In genomic region chr20:4973330-4974097, GRCh38 we compare ENCODE assay signal across 8 cellular contexts. TPM values are rescaled to one million over a fixed set of nuclear protein-coding genes. Genes with fewer than 3 reads are reported as not detected.
DNase-seq lines count a peak whose midpoint lies in the region; ATAC-seq and TF ChIP-seq lines count a peak whose summit lies in the region.

No MANE protein-coding gene starts in this region.

- POLR2A ChIA-PET in IMR-90 (lab: Charles Lee; ENCODE audit: unreplicated experiment): interaction anchor here (0.6 kb wide), 1 partner anchor 114 kb away, joined by 23 read pairs; no protein-coding TSS in a partner anchor

- CTCF ChIA-PET in IMR-90 (lab: Yijun Ruan, JAX): interaction anchor here (1.1 kb wide), 2 partner anchors 18 to 128 kb away, joined by 4 to 7 read pairs; no protein-coding TSS in a partner anchor

- no peak for TF ChIP-seq EP300 in sigmoid colon (IDR thresholded peaks at IDR 0.05)

- H2AFZ ChIP-seq in IMR-90 (replicated peaks; ENCODE audit: low read length, poor library complexity): peak overlapping the region; percentile 84

- intact Hi-C loops in IMR-90 (cut with micrococcal nuclease) (loop anchor here (5.0 kb wide), 1 partner anchor 129 kb away; no protein-coding TSS in a partner anchor), sigmoid colon (cut with DNase I) (no loop called here)

- H3K4me3 ChIP-seq in IMR-90 (ENCODE audit: insufficient read depth, low read depth, low read length) (peak overlapping the region; percentile 34), sigmoid colon (peak overlapping the region in 2 of 4 donors; percentile 18 to 27), WERI-Rb-1 (ENCODE audit: low read depth, low read length) (no peak overlapping the region)

- H3K9me1 ChIP-seq in IMR-90 (ENCODE audit: insufficient read depth, low read length): no peaks in the 10 kb centered on the region; the same call in 1 of the 2 replicates

- peak overlapping the region; percentile 71 for H3K18ac ChIP-seq in IMR-90 (ENCODE audit: low read depth, low read length)

- H4K91ac ChIP-seq in IMR-90 (ENCODE audit: insufficient read depth, low read depth, low read length): peak overlapping the region; percentile 29

- H3K27me3 ChIP-seq in IMR-90 (ENCODE audit: control insufficient read depth, insufficient read depth, low read length) (no peaks in the 10 kb centered on the region), foreskin keratinocyte (no peaks in the 10 kb centered on the region), sigmoid colon (no peaks in the 10 kb centered on the region), WERI-Rb-1 (ENCODE audit: insufficient read depth, low read depth, severe bottlenecking) (no peaks in the 10 kb centered on the region)

- TF ChIP-seq POLR2A in IMR-90 (IDR thresholded peaks at IDR 0.05; ENCODE audit: low read depth, low read length) (no peak), sigmoid colon (IDR thresholded peaks at IDR 0.05) (no peak)

- no peak; the same call in 1 of the 2 replicates for TF ChIP-seq RAD21 in IMR-90 (IDR thresholded peaks at IDR 0.05; ENCODE audit: low read length)

- H3K9me3 ChIP-seq in IMR-90 (ENCODE audit: control insufficient read depth, insufficient read depth, low read length): no peaks in the 10 kb centered on the region
- H3K9me3 ChIP-seq in sigmoid colon: no peaks in the 10 kb centered on the region
- no peaks in the 10 kb centered on the region for H3K9me3 ChIP-seq in WERI-Rb-1 (ENCODE audit: severe bottlenecking)

- peaks cover 2 to 47% of the 10 kb centered on the region in 2 experiments; a peak in 2 of 4 replicates for H3K79me1 ChIP-seq in IMR-90 (ENCODE audit: low read depth in 1 of 2, low read length in 2 of 2)

- H2BK120ac ChIP-seq in IMR-90 (ENCODE audit: low read depth, low read length): peak overlapping the region; percentile 70

- H3K4me1 ChIP-seq in IMR-90 (ENCODE audit: control insufficient read depth, insufficient read depth, low read length) (peaks cover 2% of the 10 kb centered on the region; the same call in 1 of the 2 replicates), foreskin keratinocyte (no peaks in the 10 kb centered on the region), sigmoid colon (peaks cover 0 to 20% (median 12%) of the 10 kb centered on the region in 4 donors)

- H3K36me3 ChIP-seq in IMR-90 (ENCODE audit: control insufficient read depth, insufficient read depth, low read length) (peaks cover 9% of the 10 kb centered on the region), sigmoid colon (peaks cover 0 to 21% (median 3%) of the 10 kb centered on the region in 4 donors), WERI-Rb-1 (peaks cover 15% of the 10 kb centered on the region)

- peak overlapping the region; percentile 94 for H3K27ac ChIP-seq in IMR-90 (ENCODE audit: insufficient read depth, low read length)
- H3K27ac ChIP-seq in foreskin keratinocyte: peak overlapping the region; percentile 32
- H3K27ac ChIP-seq in sigmoid colon: peak overlapping the region; percentile 15 to 64 (median 47)
- H3K27ac ChIP-seq in WERI-Rb-1: no peak overlapping the region

- peak overlapping the region; percentile 46 for H3K4ac ChIP-seq in IMR-90 (ENCODE audit: low read depth, low read length)

- peak overlapping the region; percentile 23 for H3K9ac ChIP-seq in IMR-90 (ENCODE audit: low read depth, low read length)

- peak overlapping the region; percentile 70 for H3K56ac ChIP-seq in IMR-90 (ENCODE audit: extremely low read depth, insufficient read depth, low read length)

- ATAC-seq in GM21576 (IDR thresholded peaks at IDR 0.05; ENCODE audit: unreplicated experiment): peak; percentile 85
- ATAC-seq in IMR-90 (ENCODE audit: low read depth): peak; percentile 84
- no peak for ATAC-seq in foreskin keratinocyte

- peaks cover 7% of the 10 kb centered on the region; the same call in 1 of the 2 replicates for H4K20me1 ChIP-seq in IMR-90 (ENCODE audit: insufficient read depth, low read length)

- in situ Hi-C loops in IMR-90 (cut with MboI; ENCODE audit: low sequenced_read_pairs): loop anchor here (25.0 kb wide), 1 partner anchor 361 kb away; no protein-coding TSS in a partner anchor

- peak overlapping the region; percentile 82 for H2BK5ac ChIP-seq in IMR-90 (ENCODE audit: low read depth, low read length, poor library complexity, severe bottlenecking)

- H4K8ac ChIP-seq in IMR-90 (ENCODE audit: low read depth in 2 of 2, low read length in 2 of 2): peak overlapping the region; percentile 1 to 80; a peak in 2 of 4 replicates

- peak overlapping the region; percentile 77 for H3K23ac ChIP-seq in IMR-90 (ENCODE audit: low read depth, low read length)

- H2AK9ac ChIP-seq in IMR-90 (replicated peaks; ENCODE audit: low read depth, low read length, poor library complexity): peak overlapping the region; percentile 17

- peak overlapping the region; percentile 61; the same call in 1 of the 2 replicates for H3K14ac ChIP-seq in IMR-90 (replicated peaks; ENCODE audit: low read depth, low read length)

- WGBS in IMR-90 (ENCODE audit: extremely low coverage in 2 of 2, insufficient read length in 1 of 2), 2 experiments: 27% methylated on average over 6 of the region's 11 CpGs; no CpG with 5 or more reads in 1 of the 2 experiments
- WGBS in sigmoid colon, 2 donors: 30 to 37% methylated on average over 11 of the region's 11 CpGs

- H4K5ac ChIP-seq in IMR-90 (ENCODE audit: low read depth, low read length): peak overlapping the region; percentile 85

- DNase-seq in EH (ENCODE audit: low read depth) (peak; percentile 89), IMR-90 (peak; percentile 90), foreskin keratinocyte (no peak), sigmoid colon (peak; percentile 66), NCI-H146 treated with DMSO at 0.1 percent for 48 hours (lab: John Stamatoyannopoulos, UW; ENCODE audit: unreplicated experiment) (no peak), WERI-Rb-1 (no peak)
- peak; percentile 67 for DNase-seq in activated CD8-positive, alpha-beta memory T cell treated with anti-CD3 and anti-CD28 coated beads, Interleukin-2, amount 50 U/mL, for 48 hours

- H2BK15ac ChIP-seq in IMR-90 (ENCODE audit: low read depth, low read length): peak overlapping the region; percentile 4; the same call in 1 of the 3 replicates

- peak overlapping the region; percentile 56; the same call in 1 of the 2 replicates for H2AK5ac ChIP-seq in IMR-90 (ENCODE audit: low read depth, low read length)

- no peak for TF ChIP-seq CTCF in IMR-90 (conservative IDR thresholded peaks at IDR 0.05; ENCODE audit: low read depth, low read length)
- TF ChIP-seq CTCF in foreskin keratinocyte (conservative IDR thresholded peaks at IDR 0.05): no peak
- no peak for TF ChIP-seq CTCF in sigmoid colon (IDR thresholded peaks at IDR 0.05)
- TF ChIP-seq CTCF in WERI-Rb-1 (IDR thresholded peaks at IDR 0.05; ENCODE audit: low read depth, low read length): no peak

- peak overlapping the region; percentile 23 for H2BK20ac ChIP-seq in IMR-90 (ENCODE audit: low read depth, low read length)

- H3K4me2 ChIP-seq in IMR-90 (ENCODE audit: low read depth, low read length): peak overlapping the region; percentile 89

- no TSS peak for BruUV-seq in IMR-90 (replicated peaks; lab: Mats Ljungman, UMichigan)

- dilution Hi-C loops in IMR-90 (cut with HindIII; ENCODE audit: low sequenced_read_pairs, unreplicated experiment): no loop called here

TF ChIP-seq in IMR-90, 13 proteins besides CTCF, POLR2A, EP300 and RAD21:
- TF ChIP-seq RFX5 (IDR thresholded peaks at IDR 0.05; ENCODE audit: low read depth, low read length) (no peak), SMC3 (IDR thresholded peaks at IDR 0.05; ENCODE audit: low read depth, low read length) (no peak), RCOR1 (IDR thresholded peaks at IDR 0.05; ENCODE audit: insufficient replicate concordance, low read length) (peak; percentile 50), FOS (IDR thresholded peaks at IDR 0.05; ENCODE audit: low read depth, low read length) (peak; percentile 8; the same call in 1 of the 2 replicates), MXI1 (IDR thresholded peaks at IDR 0.05; ENCODE audit: borderline replicate concordance, low read depth, low read length) (no peak), MAZ (IDR thresholded peaks at IDR 0.05; ENCODE audit: borderline replicate concordance, low read depth, low read length) (peak; percentile 53; the same call in 1 of the 2 replicates), BHLHE40 (IDR thresholded peaks at IDR 0.05; ENCODE audit: low read depth, low read length) (peak; percentile 29; the same call in 1 of the 2 replicates)
- TF ChIP-seq, protein P1, sequence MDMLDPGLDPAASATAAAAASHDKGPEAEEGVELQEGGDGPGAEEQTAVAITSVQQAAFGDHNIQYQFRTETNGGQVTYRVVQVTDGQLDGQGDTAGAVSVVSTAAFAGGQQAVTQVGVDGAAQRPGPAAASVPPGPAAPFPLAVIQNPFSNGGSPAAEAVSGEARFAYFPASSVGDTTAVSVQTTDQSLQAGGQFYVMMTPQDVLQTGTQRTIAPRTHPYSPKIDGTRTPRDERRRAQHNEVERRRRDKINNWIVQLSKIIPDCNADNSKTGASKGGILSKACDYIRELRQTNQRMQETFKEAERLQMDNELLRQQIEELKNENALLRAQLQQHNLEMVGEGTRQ (IDR thresholded peaks at IDR 0.05; ENCODE audit: low read depth, low read length): peak; percentile 66

RNA-seq across cellular contexts. Expression of gene SLC23A2, which starts 27.8 kb away (rescaled TPM):
- 10.2 and 11.1 TPM in 2 replicates for total RNA-seq in IMR-90 (2012; rRNA removed)
- 13.5 and 14.4 TPM in 2 replicates for polyA plus RNA-seq in IMR-90 (2012; rRNA removed)
- polyA plus RNA-seq in IMR-90 (2012; cell fraction: cytosol; rRNA removed): 9.3 and 13.1 TPM in 2 replicates
- 22.1 and 35.5 TPM in 2 replicates for polyA plus RNA-seq in IMR-90 (2012; cell fraction: nucleus; rRNA removed; ENCODE audit: low replicate concordance)
- total RNA-seq in foreskin keratinocyte: 12.0 and 12.7 TPM in 2 replicates
- 3.4 and 3.5 TPM in 2 replicates for polyA plus RNA-seq in foreskin keratinocyte
- total RNA-seq in sigmoid colon: 10 to 100 TPM; 10.9 to 15.2 (median 12.9) TPM
- 1 to 10 TPM in 2 of 3 donors, under 1 TPM in 1; 0.60 to 6.1 (median 1.4) TPM for polyA plus RNA-seq in sigmoid colon

Comparison
In these comparisons a context has a peak if more than half of its experiments do, and no peak if none do; other contexts are left out.
1. DNase-seq: peak in EH (single experiment), IMR-90 (single experiment), activated CD8-positive, alpha-beta memory T cell treated with anti-CD3 and anti-CD28 coated beads, Interleukin-2, amount 50 U/mL, for 48 hours (single experiment) and sigmoid colon (single experiment); none in foreskin keratinocyte (0 of 2), NCI-H146 treated with DMSO at 0.1 percent for 48 hours (single experiment) and WERI-Rb-1 (single experiment).